10 cellular contexts compared by ENCODE assay signal in genomic region chr22:46587067-46587471, GRCh38. TPM values are rescaled to one million over a fixed set of nuclear protein-coding genes. Genes with fewer than 3 reads are reported as not detected.
DNase-seq lines count a peak whose midpoint lies in the region; ATAC-seq, FAIRE-seq and TF ChIP-seq lines count a peak whose summit lies in the region.
"Had no signal": no experiment of that assay in that cellular context is flagged by ENCODE, and none has a peak within 500 bp of the region (broad histone marks: within the 10 kb centered on the region; RNA-seq: fewer than 3 reads in every experiment).

No MANE protein-coding gene starts in this region.

- TF ChIP-seq CTCF in GM12875 (IDR thresholded peaks at IDR 0.05; ENCODE audit: borderline replicate concordance, insufficient read depth, low read depth, low read length), result no peak
- no peak for TF ChIP-seq CTCF in kidney (IDR thresholded peaks at IDR 0.05; ENCODE audit: borderline replicate concordance, extremely low read depth, insufficient read depth)
- no peak for TF ChIP-seq CTCF in tibial artery (IDR thresholded peaks at IDR 0.05)
- no peak for TF ChIP-seq CTCF in prostate gland (IDR thresholded peaks at IDR 0.05)

- FAIRE-seq in kidney (lab: Jason Lieb, UNC), result no peak
- FAIRE-seq: RCC 7860 had no signal

- H3K4me1 ChIP-seq in kidney (ENCODE audit: control insufficient read depth in 1 of 2, insufficient read depth in 1 of 2, low read depth in 1 of 2, low read length in 2 of 2), result peaks cover 3 to 17% of the 10 kb centered on the region in 2 donors
- H3K4me1 ChIP-seq in tibial artery, result peaks cover 0 to 26% (median 4%) of the 10 kb centered on the region in 4 donors
- H3K4me1 ChIP-seq in prostate gland (replicated peaks), result no peaks in the 10 kb centered on the region

- H3K27ac ChIP-seq in kidney (ENCODE audit: low read depth in 2 of 2, low read length in 2 of 2), result no peak overlapping the region
- H3K27ac ChIP-seq in tibial artery, result no peak overlapping the region
- H3K27ac ChIP-seq in prostate gland, result no peak overlapping the region
- H3K27ac ChIP-seq: gastrocnemius medialis had no signal

- H3K4me3 ChIP-seq in GM12875 (ENCODE audit: low read depth, low read length) (peak overlapping the region; percentile 51), kidney (ENCODE audit: low read length in 2 of 2) (no peak overlapping the region), tibial artery (no peak overlapping the region), prostate gland (no peak overlapping the region)
- H3K4me3 ChIP-seq: gastrocnemius medialis had no signal

- intact Hi-C loops in kidney (cut with DNase I) (no loop called here), tibial artery (cut with DNase I; ENCODE audit: low total_unique reads) (no loop called here), prostate gland (cut with DNase I) (no loop called here)

- DNase-seq in NAMALWA (ENCODE audit: low spot score) (peak; percentile 57), kidney (peak; percentile 71), tibial artery (no peak), prostate gland (ENCODE audit: low spot score) (no peak), GF-D8 (lab: John Stamatoyannopoulos, UW) (no peak)
- DNase-seq: gastrocnemius medialis had no signal

- ATAC-seq in GM21360 (IDR thresholded peaks at IDR 0.05; ENCODE audit: unreplicated experiment), result peak; percentile 52
- ATAC-seq in GM19328 (IDR thresholded peaks at IDR 0.05; ENCODE audit: unreplicated experiment), result no peak
- ATAC-seq: gastrocnemius medialis had no signal

- H3K36me3 ChIP-seq in kidney (ENCODE audit: control insufficient read depth in 1 of 2, insufficient read depth in 2 of 2, low read length in 2 of 2) (no peaks in the 10 kb centered on the region), tibial artery (no peaks in the 10 kb centered on the region), prostate gland (no peaks in the 10 kb centered on the region)
- H3K36me3 ChIP-seq: gastrocnemius medialis had no signal

- TF ChIP-seq POLR2A in prostate gland (IDR thresholded peaks at IDR 0.05), result no peak

- no peak overlapping the region for H3K9ac ChIP-seq in kidney (ENCODE audit: low read length in 2 of 2)

- H3K9me3 ChIP-seq in kidney (ENCODE audit: control insufficient read depth in 1 of 2, low read length in 2 of 2) (no peaks in the 10 kb centered on the region), tibial artery (no peaks in the 10 kb centered on the region), prostate gland (no peaks in the 10 kb centered on the region)
- H3K9me3 ChIP-seq: gastrocnemius medialis had no signal

- H3K27me3 ChIP-seq in tibial artery, result no peaks in the 10 kb centered on the region
- H3K27me3 ChIP-seq in prostate gland (replicated peaks; ENCODE audit: insufficient read depth), result no peaks in the 10 kb centered on the region
- H3K27me3 ChIP-seq: gastrocnemius medialis had no signal

- 74% methylated on average over 9 of the region's 9 CpGs for WGBS in prostate gland

RNA-seq across cellular contexts. Expression of gene GRAMD4, which starts 33.1 kb away (rescaled TPM):
- 58.2 TPM for total RNA-seq in kidney
- polyA plus RNA-seq in kidney (ENCODE audit: insufficient read depth, low read depth, low replicate concordance), result 12.1 TPM
- total RNA-seq in prostate gland, result 10 to 100 TPM; 12.1 to 20.2 TPM

RNA-seq across cellular contexts. Expression of gene CELSR1, which starts 49.6 kb away (rescaled TPM):
- 49.9 TPM for total RNA-seq in kidney
- 15.7 TPM for polyA plus RNA-seq in kidney (ENCODE audit: insufficient read depth, low read depth, low replicate concordance)
- 10 to 100 TPM; 24.2 to 38.2 TPM for total RNA-seq in prostate gland

Comparison
In these comparisons a context has a peak if more than half of its experiments do, and no peak if none do; other contexts are left out.
1. DNase-seq: peak in NAMALWA (single experiment) and kidney (single experiment); none in tibial artery (0 of 2), prostate gland (single experiment) and GF-D8 (single experiment).